ENCODE assay signal across 8 cellular contexts in genomic region chr6:52390361-52390727, GRCh38. TPM values are rescaled to one million over a fixed set of nuclear protein-coding genes. Genes with fewer than 3 reads are reported as not detected.
A peak's percentile ranks its signal among the peaks of the same experiment; 100 is the strongest.
DNase-seq lines count a peak whose midpoint lies in the region; ATAC-seq and TF ChIP-seq lines count a peak whose summit lies in the region.

No MANE protein-coding gene starts in this region.

- H3K4me3 Mint-ChIP-seq in CD8-positive, alpha-beta T cell, result peak overlapping the region; percentile 83
- no peak overlapping the region for H3K4me3 Mint-ChIP-seq in WTC11

- H3K4me1 ChIP-seq in CD8-positive, alpha-beta T cell (ENCODE audit: insufficient read depth, low read length), result peaks cover 77% of the 10 kb centered on the region
- peaks cover 18 to 33% of the 10 kb centered on the region in 2 donors for H3K4me1 ChIP-seq in mucosa of rectum (ENCODE audit: control insufficient read depth in 2 of 2, insufficient read depth in 2 of 2, low read length in 2 of 2)

- POLR2A ChIA-PET in CD8-positive, alpha-beta T cell (lab: Charles Lee), result interaction anchor here (0.6 to 5.3 kb wide), 19 partner anchors 9 to 115 kb away, joined by 3 to 47 read pairs (median 4); partner anchors contain the start of genes EFHC1, MCM3 and PAQR8
- POLR2A ChIA-PET in WTC11 (lab: Charles Lee), result no interaction called here

- peak overlapping the region; percentile 78 for H3K27ac ChIP-seq in CD8-positive, alpha-beta T cell (ENCODE audit: low read depth, low read length)
- peak overlapping the region; percentile 89 to 92 for H3K27ac ChIP-seq in mucosa of rectum (ENCODE audit: low read depth in 2 of 2, low read length in 2 of 2)

- peak overlapping the region; percentile 98 for H3K27ac Mint-ChIP-seq in CD8-positive, alpha-beta T cell
- no peak overlapping the region for H3K27ac Mint-ChIP-seq in WTC11

- H3K36me3 ChIP-seq in CD8-positive, alpha-beta T cell (ENCODE audit: insufficient read depth, low read length), result no peaks in the 10 kb centered on the region
- peaks cover 0 to 3% of the 10 kb centered on the region in 2 donors for H3K36me3 ChIP-seq in mucosa of rectum (ENCODE audit: control insufficient read depth in 2 of 2, insufficient read depth in 2 of 2, low read length in 2 of 2)

- no peaks in the 10 kb centered on the region for H3K9me3 Mint-ChIP-seq in CD8-positive, alpha-beta T cell
- H3K9me3 Mint-ChIP-seq in WTC11, result peaks cover 26% of the 10 kb centered on the region

- in situ Hi-C loops in astrocyte of the cerebellum (cut with HindIII; ENCODE audit: low sequenced_read_pairs), result no loop called here

- no peaks in the 10 kb centered on the region for H3K9me3 ChIP-seq in CD8-positive, alpha-beta T cell (ENCODE audit: low read length)
- H3K9me3 ChIP-seq in mucosa of rectum (ENCODE audit: control insufficient read depth in 2 of 2, low read length in 2 of 2), result no peaks in the 10 kb centered on the region

- peak; percentile 26 to 73 (median 47) for DNase-seq in CD8-positive, alpha-beta T cell
- DNase-seq in RPMI7951 (ENCODE audit: low read depth) (peak; percentile 83), astrocyte of the cerebellum (ENCODE audit: low read depth) (peak; percentile 49), NCI-H1694 treated with DMSO at 0.1 percent for 48 hours (lab: John Stamatoyannopoulos, UW) (no peak), WTC11 (ENCODE audit: low spot score) (no peak)

- ATAC-seq in CD8-positive, alpha-beta T cell, result peak; percentile 65
- ATAC-seq in GM19043 (IDR thresholded peaks at IDR 0.05; ENCODE audit: low read depth, unreplicated experiment), result peak; percentile 42
- ATAC-seq in HG03175 (IDR thresholded peaks at IDR 0.05; ENCODE audit: unreplicated experiment), result peak; percentile 49
- ATAC-seq in WTC11, result no peak

- no peak for TF ChIP-seq CTCF in CD8-positive, alpha-beta T cell (IDR thresholded peaks at IDR 0.05)
- TF ChIP-seq CTCF in astrocyte of the cerebellum (IDR thresholded peaks at IDR 0.05; ENCODE audit: low read depth, low read length, missing control alignments) (no peak), WTC11 (IDR thresholded peaks at IDR 0.05) (no peak)

- peak overlapping the region; percentile 60 to 65 for H3K9ac ChIP-seq in mucosa of rectum (ENCODE audit: low read depth in 1 of 2, low read length in 2 of 2)

- H3K27me3 ChIP-seq in CD8-positive, alpha-beta T cell (ENCODE audit: insufficient read depth, low read length), result no peaks in the 10 kb centered on the region
- no peaks in the 10 kb centered on the region for H3K27me3 ChIP-seq in mucosa of rectum (ENCODE audit: control insufficient read depth in 2 of 2, insufficient read depth in 2 of 2, low read length in 2 of 2)

- H3K4me1 Mint-ChIP-seq in CD8-positive, alpha-beta T cell (ENCODE audit: low read depth), result peaks cover 83% of the 10 kb centered on the region
- H3K4me1 Mint-ChIP-seq in WTC11, result no peaks in the 10 kb centered on the region

- peak overlapping the region; percentile 44 for H3K4me3 ChIP-seq in CD8-positive, alpha-beta T cell (ENCODE audit: low read depth, low read length)
- no peak overlapping the region for H3K4me3 ChIP-seq in astrocyte of the cerebellum (ENCODE audit: low read depth, low read length)
- H3K4me3 ChIP-seq in mucosa of rectum (ENCODE audit: low read length in 2 of 2), result peak overlapping the region; percentile 40 to 60

- H3K27me3 Mint-ChIP-seq in CD8-positive, alpha-beta T cell (ENCODE audit: low read depth), result no peaks in the 10 kb centered on the region
- H3K27me3 Mint-ChIP-seq in WTC11 (ENCODE audit: low read depth), result no peaks in the 10 kb centered on the region

- intact Hi-C loops in CD8-positive, alpha-beta T cell (cut with DNase I, micrococcal nuclease), result loop anchor here (1.0 to 10.0 kb wide), 5 partner anchors 26 to 604 kb away; partner anchors contain the start of genes PAQR8 (in 2 of the 2), EFHC1 (in 1 of the 2), GSTA4 (in 1 of the 2) and MCM3 (in 1 of the 2)

- CTCF ChIA-PET in CD8-positive, alpha-beta T cell (lab: Charles Lee), result interaction anchor here (0.7 to 9.3 kb wide), 22 partner anchors 7 to 273 kb away, joined by 3 to 68 read pairs (median 7); partner anchors contain the start of genes EFHC1, MCM3 and PAQR8
- CTCF ChIA-PET in WTC11 (lab: Charles Lee), result interaction anchor here (1.1 to 2.0 kb wide), 2 partner anchors 10 to 104 kb away, joined by 3 to 8 read pairs; no protein-coding TSS in a partner anchor

- peaks cover 5% of the 10 kb centered on the region for H3K36me3 Mint-ChIP-seq in CD8-positive, alpha-beta T cell
- peaks cover 15% of the 10 kb centered on the region for H3K36me3 Mint-ChIP-seq in WTC11

TF ChIP-seq in WTC11, 78 proteins besides CTCF, POLR2A, EP300 and RAD21:
- TF ChIP-seq ATF1 (CRISPR knock-in tag; IDR thresholded peaks at IDR 0.05), result no peak

RNA-seq across cellular contexts. Expression of gene PAQR8, which starts 28.4 kb away (rescaled TPM):
- 1 to 10 TPM; 1.8 to 2.2 TPM for total RNA-seq in CD8-positive, alpha-beta T cell
- total RNA-seq in RPMI7951 (2014; rRNA removed; shearing (Covaris generic)), result 13.1 and 14.5 TPM in 2 replicates
- total RNA-seq in WTC11 (2021), result 11.1 to 12.5 TPM (median 11.7 TPM) in 3 replicates

RNA-seq across cellular contexts. Expression of gene EFHC1, which starts 29.8 kb away (rescaled TPM):
- total RNA-seq in CD8-positive, alpha-beta T cell, result 1 to 10 TPM; 5.1 to 6.9 TPM
- total RNA-seq in RPMI7951 (2014; rRNA removed; shearing (Covaris generic)), result 33.0 and 37.7 TPM in 2 replicates
- 13.4 to 19.2 TPM (median 15.5 TPM) in 3 replicates for total RNA-seq in WTC11 (2021)

Comparison
In these comparisons a context has a peak if more than half of its experiments do, and no peak if none do; other contexts are left out.
1. DNase-seq: peak in CD8-positive, alpha-beta T cell (7 of 7), RPMI7951 (single experiment) and astrocyte of the cerebellum (single experiment); none in NCI-H1694 treated with DMSO at 0.1 percent for 48 hours (single experiment) and WTC11 (single experiment).